10 cellular contexts compared by ENCODE assay signal in the genomic region with DNA sequence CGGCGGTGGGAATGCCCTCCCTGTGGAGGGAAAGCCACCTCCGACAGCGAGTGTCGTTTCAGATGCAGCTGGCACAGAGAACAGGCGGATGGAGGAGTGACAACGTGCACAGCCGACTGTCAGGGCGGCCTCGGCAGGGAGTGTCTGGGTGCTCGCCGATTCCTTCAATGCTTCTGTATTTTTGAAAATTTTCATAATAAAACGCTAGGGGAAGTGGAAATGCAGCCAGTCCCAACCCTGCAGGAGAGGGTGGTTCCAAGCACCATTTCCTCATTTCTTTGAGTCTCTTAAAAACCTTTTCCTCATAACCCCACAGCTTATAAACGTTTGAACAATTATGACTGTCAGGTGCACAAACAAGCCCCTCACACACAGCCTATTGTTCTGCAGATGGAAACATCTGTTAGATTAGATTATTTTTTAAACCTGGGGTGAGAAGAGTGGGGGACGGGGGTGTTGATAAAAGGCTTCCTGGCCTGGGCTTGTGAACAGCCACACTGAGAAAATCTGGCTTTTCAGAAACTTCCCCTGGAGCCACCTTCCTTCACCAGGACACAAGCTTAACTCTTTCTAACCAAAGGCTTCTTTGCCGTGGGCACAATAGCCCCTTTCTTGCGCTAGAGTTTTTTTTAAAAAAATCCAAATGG.
DNase-seq lines count a peak whose midpoint lies in the region; ATAC-seq and TF ChIP-seq lines count a peak whose summit lies in the region.
"Had no signal": no experiment of that assay in that cellular context is flagged by ENCODE, and none has a peak within 500 bp of the region (broad histone marks: within the 10 kb centered on the region; RNA-seq: fewer than 3 reads in every experiment).

No MANE protein-coding gene starts in this region.

- H3K27me3 Mint-ChIP-seq in osteocyte (ENCODE audit: unreplicated experiment): peaks cover 4% of the 10 kb centered on the region

- peak overlapping the region; percentile 14 for H3K27ac Mint-ChIP-seq in osteocyte (ENCODE audit: unreplicated experiment)

- H3K27ac ChIP-seq in gastroesophageal sphincter (peak overlapping the region in 2 of 4 donors; percentile 37), RWPE1 (no peak overlapping the region)

- H3K4me1 ChIP-seq in gastroesophageal sphincter: peaks cover 0 to 19% (median 9%) of the 10 kb centered on the region in 3 donors

- POLR2A ChIA-PET in RWPE1 (lab: Yijun Ruan, JAX; ENCODE audit: low non-redundant PET): no interaction called here

- no peaks in the 10 kb centered on the region for H3K36me3 ChIP-seq in gastroesophageal sphincter

- no peaks in the 10 kb centered on the region for H3K9me3 Mint-ChIP-seq in osteocyte (ENCODE audit: unreplicated experiment)

- TF ChIP-seq POLR2A in gastroesophageal sphincter (IDR thresholded peaks at IDR 0.05): no peak

- peak; percentile 87 for DNase-seq in COR-L47 (lab: John Stamatoyannopoulos, UW)
- DNase-seq in NOMO-1 (lab: John Stamatoyannopoulos, UW; ENCODE audit: unreplicated experiment in 2 of 2): peak; percentile 75 to 90
- no peak for DNase-seq in osteocyte (ENCODE audit: extremely low spot score, unreplicated experiment)
- no peak for DNase-seq in NCI-H187 (lab: John Stamatoyannopoulos, UW)
- no peak for DNase-seq in NK-92 treated with Interleukin-12 subunit alpha and Interleukin-12 subunit beta, amount 100 ng/mL, for 24 hours (lab: John Stamatoyannopoulos, UW)
- no peak for DNase-seq in RWPE1 (ENCODE audit: low spot score)
- no peak for DNase-seq in inferior parietal cortex (ENCODE audit: extremely low spot score)
- DNase-seq: activated T-cell treated with anti-CD3 and anti-CD28 coated beads, Interleukin-2, amount 50 U/mL, for 1 hour; effector memory CD4-positive, alpha-beta T cell had no signal

- H3K4me3 Mint-ChIP-seq in osteocyte (ENCODE audit: unreplicated experiment): no peak overlapping the region

- CTCF ChIA-PET in RWPE1 (lab: Yijun Ruan, JAX): no interaction called here

- H3K4me1 Mint-ChIP-seq in osteocyte (ENCODE audit: unreplicated experiment): peaks cover 18% of the 10 kb centered on the region

- H3K4me3 ChIP-seq in gastroesophageal sphincter: peak overlapping the region in 1 of 2 donors; percentile 11

- no peak for TF ChIP-seq CTCF in gastroesophageal sphincter (IDR thresholded peaks at IDR 0.05)
- no peak for TF ChIP-seq CTCF in osteocyte (IDR thresholded peaks at IDR 0.05)
- no peak for TF ChIP-seq CTCF in RWPE1 (conservative IDR thresholded peaks at IDR 0.05; ENCODE audit: low read depth)

- TF ChIP-seq EP300 in gastroesophageal sphincter (IDR thresholded peaks at IDR 0.05): no peak

- WGBS in gastroesophageal sphincter (ENCODE audit: low coverage in 1 of 2), 2 donors: 41 to 42% methylated on average over 5 to 8 of the region's 17 CpGs

- peak; percentile 42 for ATAC-seq in gastroesophageal sphincter

- no peaks in the 10 kb centered on the region for H3K9me3 ChIP-seq in gastroesophageal sphincter

- peaks cover 11% of the 10 kb centered on the region for H3K27me3 ChIP-seq in gastroesophageal sphincter

- no peaks in the 10 kb centered on the region for H3K36me3 Mint-ChIP-seq in osteocyte (ENCODE audit: unreplicated experiment)

Comparison
In these comparisons a context has a peak if more than half of its experiments do, and no peak if none do; other contexts are left out.
1. DNase-seq: peak in COR-L47 (single experiment) and NOMO-1 (2 of 2); none in osteocyte (single experiment), NCI-H187 (0 of 2), NK-92 treated with Interleukin-12 subunit alpha and Interleukin-12 subunit beta, amount 100 ng/mL, for 24 hours (single experiment), RWPE1 (single experiment) and inferior parietal cortex (single experiment).